Comparison of ENCODE assay signal across 26 cellular contexts in genomic region chrX:34467437-34467836, GRCh38.
DNase-seq lines count a peak whose midpoint lies in the region; ATAC-seq, FAIRE-seq and TF ChIP-seq lines count a peak whose summit lies in the region.
"Had no signal": no experiment of that assay in that cellular context is flagged by ENCODE, and none has a peak within 500 bp of the region (broad histone marks: within the 10 kb centered on the region; RNA-seq: fewer than 3 reads in every experiment).

No MANE protein-coding gene starts in this region.

- H4K20me1 ChIP-seq in endothelial cell of umbilical vein (replicated peaks; ENCODE audit: control insufficient read depth, extremely low read depth, insufficient read depth, low read length) = no peaks in the 10 kb centered on the region

- intact Hi-C loops in MCF 10A (cut with micrococcal nuclease) (no loop called here), breast epithelium (cut with DNase I; ENCODE audit: low total_unique reads) (no loop called here), endothelial cell of umbilical vein (cut with micrococcal nuclease) (no loop called here)

- no peaks in the 10 kb centered on the region for H3K4me1 ChIP-seq in breast epithelium
- no peaks in the 10 kb centered on the region for H3K4me1 ChIP-seq in endothelial cell of umbilical vein (ENCODE audit: control insufficient read depth, extremely low read depth, insufficient read depth, low read length)
- H3K4me1 ChIP-seq: colonic mucosa, prostate gland, sigmoid colon had no signal

- no peaks in the 10 kb centered on the region for H3K9me1 ChIP-seq in endothelial cell of umbilical vein (replicated peaks; ENCODE audit: control insufficient read depth, extremely low read depth, insufficient read depth, low read length)

- POLR2A ChIA-PET in MCF 10A (lab: Yijun Ruan, JAX) = no interaction called here
- POLR2A ChIA-PET in endothelial cell of umbilical vein (lab: Charles Lee) = no interaction called here

- no peaks in the 10 kb centered on the region for H3K36me3 Mint-ChIP-seq in MCF 10A (ENCODE audit: insufficient read depth, unreplicated experiment)
- H3K36me3 Mint-ChIP-seq in stimulated activated naive B cell treated with anti-CD40 and anti-IgM and Interleukin-4, amounts not matched to agents 10 μg/mL and 1 μg/mL and 100 μg/mL, for 72 hours = no peaks in the 10 kb centered on the region
- H3K36me3 Mint-ChIP-seq: brain; CD4-positive, alpha-beta memory T cell had no signal

- no peaks in the 10 kb centered on the region for H3K27me3 Mint-ChIP-seq in MCF 10A (ENCODE audit: insufficient read depth, unreplicated experiment)
- no peaks in the 10 kb centered on the region for H3K27me3 Mint-ChIP-seq in stimulated activated naive B cell treated with anti-CD40 and anti-IgM and Interleukin-4, amounts not matched to agents 10 μg/mL and 1 μg/mL and 100 μg/mL, for 72 hours
- H3K27me3 Mint-ChIP-seq: activated CD4-positive, alpha-beta T cell treated with anti-CD3 and anti-CD28 coated beads, Interleukin-2, amount 10 ng/mL, durations not matched to agents 7 days and 5 days; brain; CD4-positive, alpha-beta memory T cell; stimulated activated naive CD8-positive, alpha-beta T cell treated with anti-CD3 and anti-CD28 coated beads, Interleukin-15, amount 100 ng/mL, for 72 hours had no signal

- H3K4me3 ChIP-seq in breast epithelium (no peak overlapping the region), endothelial cell of umbilical vein (replicated peaks in 1 of 3; ENCODE audit: insufficient read depth in 1 of 3, low read depth in 1 of 3, low read length in 3 of 3) (no peak overlapping the region)
- H3K4me3 ChIP-seq: colonic mucosa, PC-9, prostate gland, sigmoid colon had no signal

- H3K9ac ChIP-seq in endothelial cell of umbilical vein (replicated peaks; ENCODE audit: extremely low read depth, insufficient read depth, low read length) = no peak overlapping the region

- no peak overlapping the region for H3K4me2 ChIP-seq in endothelial cell of umbilical vein (ENCODE audit: insufficient read depth, low read length)
- H3K4me2 ChIP-seq: PC-9 had no signal

- BruUV-seq in MCF 10A (replicated peaks; lab: Mats Ljungman, UMichigan) = no TSS peak
- BruUV-seq in endothelial cell of umbilical vein (replicated peaks; lab: Mats Ljungman, UMichigan) = no TSS peak

- dilution Hi-C loops in endothelial cell of umbilical vein (cut with MboI; ENCODE audit: extremely low pct_ligation_motif_present, low sequenced_read_pairs) = no loop called here

- peak; percentile 38 for FAIRE-seq in endothelial cell of umbilical vein (lab: Jason Lieb, UNC)
- FAIRE-seq: A204.1 had no signal

- no peak overlapping the region for H3K4me3 Mint-ChIP-seq in MCF 10A (ENCODE audit: unreplicated experiment)
- H3K4me3 Mint-ChIP-seq in stimulated activated naive B cell treated with anti-CD40 and anti-IgM and Interleukin-4, amounts not matched to agents 10 μg/mL and 1 μg/mL and 100 μg/mL, for 72 hours = no peak overlapping the region
- H3K4me3 Mint-ChIP-seq: activated CD4-positive, alpha-beta T cell treated with anti-CD3 and anti-CD28 coated beads, Interleukin-2, amount 10 ng/mL, durations not matched to agents 7 days and 5 days; activated T-cell treated with anti-CD3 and anti-CD28 coated beads, Interleukin-2, amount 50 U/mL, for 4 hours; brain; CD4-positive, alpha-beta memory T cell; stimulated activated naive CD8-positive, alpha-beta T cell treated with anti-CD3 and anti-CD28 coated beads, Interleukin-15, amount 100 ng/mL, for 72 hours had no signal

- ATAC-seq in GM21367 (IDR thresholded peaks at IDR 0.05; ENCODE audit: unreplicated experiment) = no peak
- ATAC-seq in HG02623 (IDR thresholded peaks at IDR 0.05; ENCODE audit: unreplicated experiment) = no peak
- ATAC-seq in stimulated activated naive B cell treated with anti-CD40 and anti-IgM and Interleukin-4, amounts not matched to agents 10 μg/mL and 1 μg/mL and 100 μg/mL, for 72 hours (replicated peaks) = no peak
- ATAC-seq: activated T-cell treated with anti-CD3 and anti-CD28 coated beads, Interleukin-2, amount 50 U/mL, for 4 hours; left lobe of liver; stimulated activated naive CD8-positive, alpha-beta T cell treated with anti-CD3 and anti-CD28 coated beads, Interleukin-15, amount 100 ng/mL, for 72 hours had no signal

- CTCF ChIA-PET in MCF 10A (lab: Yijun Ruan, JAX) (no interaction called here), endothelial cell of umbilical vein (lab: Charles Lee) (no interaction called here)

- no peak overlapping the region for H2AFZ ChIP-seq in endothelial cell of umbilical vein (ENCODE audit: low read depth, low read length)
- H2AFZ ChIP-seq: PC-9 had no signal

- H3K27ac Mint-ChIP-seq in MCF 10A (ENCODE audit: low read depth, unreplicated experiment) = peak overlapping the region; percentile 68
- no peak overlapping the region for H3K27ac Mint-ChIP-seq in stimulated activated naive B cell treated with anti-CD40 and anti-IgM and Interleukin-4, amounts not matched to agents 10 μg/mL and 1 μg/mL and 100 μg/mL, for 72 hours
- H3K27ac Mint-ChIP-seq: activated CD4-positive, alpha-beta T cell treated with anti-CD3 and anti-CD28 coated beads, Interleukin-2, amount 10 ng/mL, durations not matched to agents 7 days and 5 days; brain; CD4-positive, alpha-beta memory T cell; stimulated activated naive CD8-positive, alpha-beta T cell treated with anti-CD3 and anti-CD28 coated beads, Interleukin-15, amount 100 ng/mL, for 72 hours had no signal

- H3K79me2 ChIP-seq in endothelial cell of umbilical vein (ENCODE audit: control insufficient read depth, insufficient read depth, low read length) = no peaks in the 10 kb centered on the region

- no peak for TF ChIP-seq POLR2A in breast epithelium (IDR thresholded peaks at IDR 0.05)
- no peak for TF ChIP-seq POLR2A in endothelial cell of umbilical vein (IDR thresholded peaks at IDR 0.05; ENCODE audit: low read depth, low read length)

- peak; percentile 55 for DNase-seq in MCF 10A (ENCODE audit: unreplicated experiment)
- no peak for DNase-seq in breast epithelium (ENCODE audit: low spot score in 2 of 2)
- peak; percentile 1 for DNase-seq in SKM-1 (lab: John Stamatoyannopoulos, UW; ENCODE audit: unreplicated experiment)
- peak; percentile 13 for DNase-seq in endothelial cell of umbilical vein (ENCODE audit: low read depth, low spot score)
- DNase-seq in dedifferentiated amniotic fluid mesenchymal stem cell (ENCODE audit: extremely low spot score) = no peak
- DNase-seq in stimulated activated naive B cell treated with anti-CD40 and anti-IgM and Interleukin-4, amounts not matched to agents 10 μg/mL and 1 μg/mL and 100 μg/mL, for 72 hours = no peak
- DNase-seq: activated CD4-positive, alpha-beta T cell treated with anti-CD3 and anti-CD28 coated beads, Interleukin-2, amount 10 ng/mL, durations not matched to agents 7 days and 5 days; activated T-cell treated with anti-CD3 and anti-CD28 coated beads, Interleukin-2, amount 50 U/mL, for 4 hours; CD4-positive, alpha-beta memory T cell; colonic mucosa; GOT3; mesendoderm; NCI-H1694; NCI-H446 treated with DMSO at 0.1 percent for 48 hours; PC-9; SIG-M5; sigmoid colon; stimulated activated CD4-positive, alpha-beta T cell treated with anti-CD3 and anti-CD28 coated beads, Interleukin-15, amount 100 ng/mL, for 24 hours; stimulated activated naive CD8-positive, alpha-beta T cell treated with anti-CD3 and anti-CD28 coated beads, Interleukin-15, amount 100 ng/mL, for 72 hours; T1000 had no signal

- TF ChIP-seq CTCF in MCF 10A (IDR thresholded peaks at IDR 0.05; ENCODE audit: unreplicated experiment) = no peak
- no peak for TF ChIP-seq CTCF in breast epithelium (IDR thresholded peaks at IDR 0.05)
- TF ChIP-seq CTCF in endothelial cell of umbilical vein (IDR thresholded peaks at IDR 0.05; ENCODE audit: extremely low read depth in 1 of 2, insufficient read depth in 1 of 2, low read depth in 1 of 2, low read length in 2 of 2) = no peak

- H3K4me1 Mint-ChIP-seq in MCF 10A (ENCODE audit: insufficient read depth, unreplicated experiment) = no peaks in the 10 kb centered on the region
- H3K4me1 Mint-ChIP-seq in stimulated activated naive B cell treated with anti-CD40 and anti-IgM and Interleukin-4, amounts not matched to agents 10 μg/mL and 1 μg/mL and 100 μg/mL, for 72 hours = no peaks in the 10 kb centered on the region
- H3K4me1 Mint-ChIP-seq: activated CD4-positive, alpha-beta T cell treated with anti-CD3 and anti-CD28 coated beads, Interleukin-2, amount 10 ng/mL, durations not matched to agents 7 days and 5 days; brain; CD4-positive, alpha-beta memory T cell; stimulated activated naive CD8-positive, alpha-beta T cell treated with anti-CD3 and anti-CD28 coated beads, Interleukin-15, amount 100 ng/mL, for 72 hours had no signal

- H3K36me3 ChIP-seq in breast epithelium (no peaks in the 10 kb centered on the region), endothelial cell of umbilical vein (ENCODE audit: control insufficient read depth in 2 of 2, extremely low read depth in 1 of 2, insufficient read depth in 2 of 2, low read length in 2 of 2) (no peaks in the 10 kb centered on the region)
- H3K36me3 ChIP-seq: colonic mucosa, prostate gland, sigmoid colon had no signal

- H3K27me3 ChIP-seq in breast epithelium (no peaks in the 10 kb centered on the region), endothelial cell of umbilical vein (ENCODE audit: control insufficient read depth in 2 of 2, insufficient read depth in 2 of 2, low read length in 2 of 2) (no peaks in the 10 kb centered on the region)
- H3K27me3 ChIP-seq: colonic mucosa, sigmoid colon had no signal

- H3K9me3 Mint-ChIP-seq in MCF 10A (ENCODE audit: unreplicated experiment) = peaks cover 8% of the 10 kb centered on the region
- H3K9me3 Mint-ChIP-seq in stimulated activated naive B cell treated with anti-CD40 and anti-IgM and Interleukin-4, amounts not matched to agents 10 μg/mL and 1 μg/mL and 100 μg/mL, for 72 hours = no peaks in the 10 kb centered on the region
- H3K9me3 Mint-ChIP-seq: activated T-cell treated with anti-CD3 and anti-CD28 coated beads, Interleukin-2, amount 50 U/mL, for 4 hours; brain; stimulated activated naive CD8-positive, alpha-beta T cell treated with anti-CD3 and anti-CD28 coated beads, Interleukin-15, amount 100 ng/mL, for 72 hours had no signal

- no peak overlapping the region for H3K27ac ChIP-seq in breast epithelium
- H3K27ac ChIP-seq in endothelial cell of umbilical vein (ENCODE audit: insufficient read depth, low read depth, low read length) = no peak overlapping the region
- H3K27ac ChIP-seq: colonic mucosa, PC-9, prostate gland, sigmoid colon had no signal

- H3K9me3 ChIP-seq in breast epithelium (no peaks in the 10 kb centered on the region), endothelial cell of umbilical vein (replicated peaks; ENCODE audit: control insufficient read depth, insufficient read depth, low read length) (no peaks in the 10 kb centered on the region)
- H3K9me3 ChIP-seq: colonic mucosa, prostate gland, sigmoid colon had no signal

TF ChIP-seq in endothelial cell of umbilical vein, 7 proteins besides CTCF, POLR2A, EP300 and RAD21 (continues in another document):
- TF ChIP-seq JUN (IDR thresholded peaks at IDR 0.05; ENCODE audit: borderline replicate concordance, insufficient read depth, insufficient read length, low read depth) = no peak
- no peak for TF ChIP-seq GATA2 (IDR thresholded peaks at IDR 0.05; ENCODE audit: insufficient read depth, insufficient read length, low read depth, low read length)
- TF ChIP-seq FOS (IDR thresholded peaks at IDR 0.05; ENCODE audit: borderline replicate concordance, insufficient read depth, low read length) = no peak
- no peak for TF ChIP-seq MYC (IDR thresholded peaks at IDR 0.05; ENCODE audit: low read depth, low read length)

Comparison
In these comparisons a context has a peak if more than half of its experiments do, and no peak if none do; other contexts are left out.
1. DNase-seq: peak in MCF 10A (single experiment), SKM-1 (single experiment) and endothelial cell of umbilical vein (single experiment); none in breast epithelium (0 of 2), dedifferentiated amniotic fluid mesenchymal stem cell (single experiment) and stimulated activated naive B cell treated with anti-CD40 and anti-IgM and Interleukin-4, amounts not matched to agents 10 μg/mL and 1 μg/mL and 100 μg/mL, for 72 hours (single experiment).